ENCODE assay signal across 1 cellular context in genomic region chr17:6523330-6523729, GRCh38.
TF ChIP-seq lines count a peak whose summit lies in the region.

No MANE protein-coding gene starts in this region.

TF ChIP-seq in GM23338, 12 proteins besides CTCF, POLR2A, EP300 and RAD21 (continued from another document):
- no peak for TF ChIP-seq EZH2phosphoT487 (IDR thresholded peaks at IDR 0.05; ENCODE audit: unreplicated experiment)
- TF ChIP-seq ETS1 (IDR thresholded peaks at IDR 0.05) = no peak
- no peak for TF ChIP-seq EZH2 (IDR thresholded peaks at IDR 0.05; ENCODE audit: low read depth, unreplicated experiment)
- no peak for TF ChIP-seq CREB1 (CRISPR knock-in tag; IDR thresholded peaks at IDR 0.05; ENCODE audit: low read depth)
- TF ChIP-seq NANOG (IDR thresholded peaks at IDR 0.05; ENCODE audit: borderline replicate concordance) = no peak
- TF ChIP-seq REST (IDR thresholded peaks at IDR 0.05; ENCODE audit: unreplicated experiment) = no peak
- no peak for TF ChIP-seq POLR2AphosphoS5 (IDR thresholded peaks at IDR 0.05; ENCODE audit: low read depth)
